Comparison of ENCODE assay signal across 8 cellular contexts in the genomic region with DNA sequence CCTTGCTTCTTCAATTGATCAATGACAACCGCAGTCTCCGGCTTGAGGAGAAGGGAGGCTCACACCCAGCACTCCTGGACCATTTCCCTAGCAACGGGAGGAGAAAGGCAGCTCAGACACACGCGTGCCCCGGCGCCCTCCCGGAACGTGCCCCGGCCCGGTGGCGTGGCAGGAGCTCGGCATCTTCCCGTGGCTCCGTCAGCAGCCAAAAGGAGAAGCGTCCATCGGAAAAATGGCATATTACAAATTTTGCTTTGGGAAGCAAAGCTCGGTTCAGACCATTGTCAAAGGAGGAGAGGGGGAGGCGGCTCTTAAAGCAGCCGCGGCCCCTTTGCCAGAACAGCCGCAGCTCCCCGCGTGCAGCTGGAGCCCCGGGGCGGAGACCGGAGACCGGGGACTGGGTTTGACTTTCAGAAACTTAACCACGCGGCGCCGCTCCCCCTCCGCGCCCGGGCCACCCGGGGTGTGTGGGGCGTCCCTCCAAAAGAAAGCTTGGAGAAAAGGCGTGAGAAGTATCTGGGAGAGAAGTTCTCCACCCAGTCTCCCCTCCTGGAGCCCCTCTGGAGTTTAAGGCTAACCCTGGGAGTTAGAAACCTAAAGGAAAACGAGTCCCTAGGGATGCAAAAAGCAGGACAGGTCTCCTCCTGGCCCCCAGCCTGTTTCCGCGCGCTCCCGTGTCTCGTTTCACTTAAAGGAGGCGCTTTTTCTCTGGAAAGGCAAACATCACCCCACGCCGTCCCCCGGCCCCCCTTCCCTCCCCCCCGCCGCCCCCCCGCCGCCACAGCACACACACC.
DNase-seq lines count a peak whose midpoint lies in the region; ATAC-seq and TF ChIP-seq lines count a peak whose summit lies in the region.

No MANE protein-coding gene starts in this region.

- no peaks in the 10 kb centered on the region for H3K27me3 ChIP-seq in layer of hippocampus (ENCODE audit: control insufficient read depth, insufficient read depth, low read length)

- DNase-seq in DMS53 (lab: John Stamatoyannopoulos, UW) (peak; percentile 80), DMS53 treated with DMSO at 0.1 percent for 48 hours (lab: John Stamatoyannopoulos, UW; ENCODE audit: unreplicated experiment) (no peak), NCI-H748 treated with DMSO at 0.1 percent for 48 hours (lab: John Stamatoyannopoulos, UW) (peak; percentile 72), choroid plexus epithelial cell (ENCODE audit: low read depth) (peak; percentile 41), epidermal melanocyte (ENCODE audit: insufficient read length, low spot score) (no peak)
- peak; percentile 31 for DNase-seq in stimulated activated CD8-positive, alpha-beta memory T cell treated with anti-CD3 and anti-CD28 coated beads, Interleukin-4, amount 100 ng/mL, for 48 hours

- no peak for TF ChIP-seq CTCF in choroid plexus epithelial cell (conservative IDR thresholded peaks at IDR 0.05; ENCODE audit: low read depth, low read length)

- peak overlapping the region; percentile 3 for H3K27ac ChIP-seq in layer of hippocampus (ENCODE audit: low read depth, low read length)

- no peak for ATAC-seq in GM18870 (IDR thresholded peaks at IDR 0.05; ENCODE audit: unreplicated experiment)

- H3K4me3 ChIP-seq in choroid plexus epithelial cell (ENCODE audit: low read depth, low read length) = peak overlapping the region; percentile 50

Comparison
In these comparisons a context has a peak if more than half of its experiments do, and no peak if none do; other contexts are left out.
1. DNase-seq: peak in DMS53 (single experiment), NCI-H748 treated with DMSO at 0.1 percent for 48 hours (single experiment), choroid plexus epithelial cell (single experiment) and stimulated activated CD8-positive, alpha-beta memory T cell treated with anti-CD3 and anti-CD28 coated beads, Interleukin-4, amount 100 ng/mL, for 48 hours (single experiment); none in DMS53 treated with DMSO at 0.1 percent for 48 hours (single experiment) and epidermal melanocyte (single experiment).